Comparison of ENCODE assay signal across 1 cellular context in genomic region chr12:49946086-49946485, GRCh38.
TF ChIP-seq lines count a peak whose summit lies in the region.

No MANE protein-coding gene starts in this region.

TF ChIP-seq in K562, 482 proteins besides CTCF, POLR2A, EP300 and RAD21:
- no peak for TF ChIP-seq IRF2 (CRISPR knock-in tag; IDR thresholded peaks at IDR 0.05)
- TF ChIP-seq FUS (optimal IDR thresholded peaks at IDR 0.05; ENCODE audit: low read depth, low read length) = no peak
- no peak for TF ChIP-seq PPARD (CRISPR knock-in tag; IDR thresholded peaks at IDR 0.05)
- TF ChIP-seq BCLAF1 (IDR thresholded peaks at IDR 0.05; ENCODE audit: borderline replicate concordance in 1 of 2, control insufficient read depth in 1 of 2, low read depth in 2 of 2, low read length in 1 of 2) = no peak
- TF ChIP-seq RNF2 (IDR thresholded peaks at IDR 0.05) = no peak
- no peak for TF ChIP-seq ATF7 (IDR thresholded peaks at IDR 0.05)
- TF ChIP-seq FOXK1 (CRISPR knock-in tag; IDR thresholded peaks at IDR 0.05; ENCODE audit: borderline replicate concordance) = no peak
- TF ChIP-seq CEBPB (tag; IDR thresholded peaks at IDR 0.05) = no peak
